24 cellular contexts compared by ENCODE assay signal in genomic region chr2:215787565-215788178, GRCh38.
"Had no signal": no experiment of that assay in that cellular context is flagged by ENCODE, and none has a peak within 500 bp of the region (broad histone marks: within the 10 kb centered on the region; RNA-seq: fewer than 3 reads in every experiment).

No MANE protein-coding gene starts in this region.

- H3K9me3 ChIP-seq: adrenal gland, body of pancreas, colonic mucosa, gastrocnemius medialis, left lung, lower lobe of right lung, right atrium auricular region, spleen, tibial nerve had no signal

- DNase-seq: activated CD4-positive, alpha-beta T cell treated with anti-CD3 and anti-CD28 coated beads for 4 hours; activated CD4-positive, alpha-beta T cell treated with anti-CD3 and anti-CD28 coated beads, Interleukin-2, amount 50 U/mL, for 4 hours; activated effector memory CD4-positive, alpha-beta T cell treated with anti-CD3 and anti-CD28 coated beads, Interleukin-2, amount 50 U/mL, for 16 hours; activated naive CD4-positive, alpha-beta T cell treated with anti-CD3 and anti-CD28 coated beads for 36 hours; activated naive CD8-positive, alpha-beta T cell treated with anti-CD3 and anti-CD28 coated beads for 36 hours; adrenal gland; aorta; body of pancreas; cerebellar nuclear complex; colonic mucosa; effector CD8-positive, alpha-beta T cell; gastrocnemius medialis; glutamatergic neuron; left lung; lower lobe of right lung; naive B cell; nucleus accumbens; spleen; stimulated activated naive CD4-positive, alpha-beta T cell; T-helper 2 cell had no signal

- H3K4me3 ChIP-seq: adrenal gland, body of pancreas, cardiac muscle cell, colonic mucosa, gastrocnemius medialis, left lung, lower lobe of right lung, right atrium auricular region, spleen, tibial nerve had no signal

- H3K4me1 ChIP-seq: adrenal gland, body of pancreas, colonic mucosa, left lung had no signal

- H3K27me3 ChIP-seq: adrenal gland, body of pancreas, cardiac muscle cell, colonic mucosa, gastrocnemius medialis, left lung, right atrium auricular region, spleen, tibial nerve had no signal

- H3K27ac ChIP-seq: adrenal gland, body of pancreas, cardiac muscle cell, colonic mucosa, gastrocnemius medialis, left lung, lower lobe of right lung, right atrium auricular region, spleen, tibial nerve, VCaP had no signal

- H3K36me3 ChIP-seq: adrenal gland, cardiac muscle cell, colonic mucosa, gastrocnemius medialis, left lung, lower lobe of right lung, right atrium auricular region, spleen, tibial nerve had no signal
